ENCODE assay signal across 17 cellular contexts in the genomic region with DNA sequence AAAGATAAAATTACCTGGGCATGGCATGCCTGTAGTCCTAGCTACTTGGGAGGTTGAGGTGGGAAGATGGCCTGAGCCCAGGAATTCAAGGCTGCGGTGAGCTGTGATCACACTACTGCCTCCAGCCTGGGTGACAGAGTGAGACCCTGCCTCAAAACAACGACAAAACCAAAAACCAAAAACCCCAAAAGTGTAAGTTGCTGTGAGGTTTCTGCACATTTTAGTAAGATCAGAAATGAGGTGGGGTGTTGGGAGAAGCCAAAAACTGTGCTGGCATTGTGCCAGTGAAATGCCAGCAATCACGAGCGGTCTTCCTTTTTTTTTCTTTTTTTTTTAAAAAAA.
DNase-seq lines count a peak whose midpoint lies in the region; ATAC-seq, FAIRE-seq and TF ChIP-seq lines count a peak whose summit lies in the region.
"Had no signal": no experiment of that assay in that cellular context is flagged by ENCODE, and none has a peak within 500 bp of the region (broad histone marks: within the 10 kb centered on the region; RNA-seq: fewer than 3 reads in every experiment).

No MANE protein-coding gene starts in this region.

- FAIRE-seq in HepG2 (lab: Jason Lieb, UNC) = no peak

- in situ Hi-C loops in HepG2 (cut with HindIII; ENCODE audit: extremely low pct_ligation_motif_present, low pct_unique_long_range_greater_than_20kb) = no loop called here

- 63% methylated on average over 4 of the region's 4 CpGs for WGBS in HepG2 (ENCODE audit: low lambda C conversion rate)
- WGBS in right lobe of liver (ENCODE audit: insufficient coverage, low coverage, low lambda C conversion rate, missing lambda C conversion rate) = 66% methylated on average over 3 of the region's 4 CpGs

- H3K36me3 ChIP-seq in HepG2 (replicated peaks in 1 of 2; ENCODE audit: control insufficient read depth in 1 of 2, insufficient read depth in 2 of 2, low read length in 2 of 2) (no peaks in the 10 kb centered on the region), right lobe of liver (no peaks in the 10 kb centered on the region), osteoblast (ENCODE audit: insufficient read depth, low read length) (no peaks in the 10 kb centered on the region)
- H3K36me3 ChIP-seq: neutrophil, uterus had no signal

- intact Hi-C loops in HepG2 (cut with micrococcal nuclease; ENCODE audit: unreplicated experiment) (no loop called here), right lobe of liver (cut with DNase I) (no loop called here)

- H3K79me2 ChIP-seq in HepG2 (ENCODE audit: insufficient read depth, low read length) (no peaks in the 10 kb centered on the region), osteoblast (ENCODE audit: insufficient read depth, low read length) (peaks cover 5% of the 10 kb centered on the region)

- no peaks in the 10 kb centered on the region for H3K27me3 ChIP-seq in HepG2 (ENCODE audit: control insufficient read depth in 1 of 2, insufficient read depth in 2 of 2, low read length in 2 of 2)
- H3K27me3 ChIP-seq in right lobe of liver = no peaks in the 10 kb centered on the region
- no peaks in the 10 kb centered on the region for H3K27me3 ChIP-seq in osteoblast (ENCODE audit: insufficient read depth, low read length)
- H3K27me3 ChIP-seq: BLaER1 treated with 17β-estradiol and CSF1 and Interleukin-3, amounts not matched to agents 10 nM and 100 nM; uterus had no signal

- H3K9me3 ChIP-seq in HepG2 (ENCODE audit: low read length) = no peaks in the 10 kb centered on the region
- no peaks in the 10 kb centered on the region for H3K9me3 ChIP-seq in right lobe of liver
- no peaks in the 10 kb centered on the region for H3K9me3 ChIP-seq in osteoblast (ENCODE audit: low read depth, low read length)
- H3K9me3 ChIP-seq: neutrophil, uterus had no signal

- peaks cover 17% of the 10 kb centered on the region for H3K4me1 ChIP-seq in HepG2 (ENCODE audit: insufficient read depth, low read length)
- peaks cover 0 to 10% (median 0%) of the 10 kb centered on the region in 4 donors for H3K4me1 ChIP-seq in right lobe of liver
- peaks cover 34% of the 10 kb centered on the region for H3K4me1 ChIP-seq in osteoblast (ENCODE audit: insufficient read depth, low read length)

- ATAC-seq in HepG2 (no peak), right lobe of liver (no peak), GM21825 (IDR thresholded peaks at IDR 0.05; ENCODE audit: unreplicated experiment) (no peak)

- no peak for TF ChIP-seq EP300 in HepG2 (IDR thresholded peaks at IDR 0.05; ENCODE audit: low read depth in 2 of 2, low read length in 2 of 2)
- no peak for TF ChIP-seq EP300 in HepG2 (CRISPR knock-in tag; IDR thresholded peaks at IDR 0.05; ENCODE audit: borderline replicate concordance)

- no peak overlapping the region for H3K9ac ChIP-seq in HepG2 (ENCODE audit: insufficient read depth, low read depth, low read length)
- H3K9ac ChIP-seq: BLaER1 treated with 17β-estradiol and CSF1 and Interleukin-3, amounts not matched to agents 10 nM and 100 nM had no signal

- H3K4me3 ChIP-seq in HepG2 (replicated peaks in 1 of 3; ENCODE audit: insufficient read depth in 1 of 3, low read depth in 2 of 3, low read length in 3 of 3) (no peak overlapping the region), right lobe of liver (no peak overlapping the region), osteoblast (ENCODE audit: insufficient read depth, low read length) (no peak overlapping the region)
- H3K4me3 ChIP-seq: BLaER1 treated with 17β-estradiol and CSF1 and Interleukin-3, amounts not matched to agents 10 nM and 100 nM; lung; uterus had no signal

- H4K20me1 ChIP-seq in HepG2 (ENCODE audit: insufficient read depth, low read length) (no peaks in the 10 kb centered on the region), osteoblast (ENCODE audit: insufficient read depth, low read length) (no peaks in the 10 kb centered on the region)

- BruUV-seq in HepG2 (replicated peaks; lab: Mats Ljungman, UMichigan) = no TSS peak

- no peak for TF ChIP-seq RAD21 in HepG2 (CRISPR knock-in tag; IDR thresholded peaks at IDR 0.05)

- H3K27ac ChIP-seq in HepG2 (ENCODE audit: extremely low read length, insufficient read depth, low read length) (no peak overlapping the region), right lobe of liver (no peak overlapping the region), cingulate gyrus (ENCODE audit: low read depth, low read length) (peak overlapping the region; percentile 91), osteoblast (ENCODE audit: low read depth, low read length) (peak overlapping the region; percentile 66)
- H3K27ac ChIP-seq: BLaER1 treated with 17β-estradiol and CSF1 and Interleukin-3, amounts not matched to agents 10 nM and 100 nM; epithelial cell of prostate; neutrophil had no signal

- POLR2A ChIA-PET in HepG2 (lab: Yijun Ruan, JAX) = no interaction called here

- DNase-seq in HepG2 (ENCODE audit: low spot score) (no peak), right lobe of liver (no peak), osteoblast (ENCODE audit: insufficient read length, low spot score, missing footprints) (no peak), hypothalamus (lab: John Stamatoyannopoulos, UW) (no peak), NCI-H82 (lab: John Stamatoyannopoulos, UW) (no peak), NCI-H2196 (lab: John Stamatoyannopoulos, UW; ENCODE audit: unreplicated experiment) (no peak)
- DNase-seq: activated naive CD4-positive, alpha-beta T cell; central memory CD4-positive, alpha-beta T cell; KBM-7; NCI-H526 treated with DMSO at 0.1 percent for 48 hours had no signal

- TF ChIP-seq POLR2A in HepG2 (IDR thresholded peaks at IDR 0.05; ENCODE audit: insufficient read depth in 1 of 2, low read depth in 2 of 2, low read length in 2 of 2) (no peak), right lobe of liver (IDR thresholded peaks at IDR 0.05) (no peak)

- H2AFZ ChIP-seq in HepG2 (ENCODE audit: low read length) (no peak overlapping the region), osteoblast (ENCODE audit: low read length) (no peak overlapping the region)

- TF ChIP-seq CTCF in HepG2 (CRISPR knock-in tag; IDR thresholded peaks at IDR 0.05) (no peak), right lobe of liver (IDR thresholded peaks at IDR 0.05) (no peak), osteoblast (IDR thresholded peaks at IDR 0.05; ENCODE audit: extremely low read depth, low read depth, low read length) (no peak)

- no peak overlapping the region for H3K4me2 ChIP-seq in HepG2 (ENCODE audit: low read depth, low read length)
- H3K4me2 ChIP-seq in osteoblast (ENCODE audit: insufficient read depth, low read length) = peak overlapping the region; percentile 91

- CTCF ChIA-PET in HepG2 (lab: Yijun Ruan, JAX; ENCODE audit: low intra/inter-chr PET ratio, low total read pairs) = no interaction called here

TF ChIP-seq in HepG2, 621 proteins besides CTCF, POLR2A, EP300 and RAD21:
- TF ChIP-seq LCORL (IDR thresholded peaks at IDR 0.05) (peak; percentile 79), LCORL (CRISPR knock-in tag; IDR thresholded peaks at IDR 0.05) (no peak), GTF2F1 (IDR thresholded peaks at IDR 0.05; ENCODE audit: low read length) (no peak), PAF1 (CRISPR knock-in tag; IDR thresholded peaks at IDR 0.05) (no peak), ZNF326 (CRISPR knock-in tag; IDR thresholded peaks at IDR 0.05; ENCODE audit: borderline replicate concordance) (no peak), ZNF143 (CRISPR knock-in tag; IDR thresholded peaks at IDR 0.05) (no peak)
- TF ChIP-seq, protein P1, sequence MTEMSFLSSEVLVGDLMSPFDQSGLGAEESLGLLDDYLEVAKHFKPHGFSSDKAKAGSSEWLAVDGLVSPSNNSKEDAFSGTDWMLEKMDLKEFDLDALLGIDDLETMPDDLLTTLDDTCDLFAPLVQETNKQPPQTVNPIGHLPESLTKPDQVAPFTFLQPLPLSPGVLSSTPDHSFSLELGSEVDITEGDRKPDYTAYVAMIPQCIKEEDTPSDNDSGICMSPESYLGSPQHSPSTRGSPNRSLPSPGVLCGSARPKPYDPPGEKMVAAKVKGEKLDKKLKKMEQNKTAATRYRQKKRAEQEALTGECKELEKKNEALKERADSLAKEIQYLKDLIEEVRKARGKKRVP (CRISPR knock-in tag; IDR thresholded peaks at IDR 0.05) = no peak

Comparison
In these comparisons a context has a peak if more than half of its experiments do, and no peak if none do; other contexts are left out.
1. H3K27ac ChIP-seq: peak in cingulate gyrus (single experiment) and osteoblast (single experiment); none in HepG2 (single experiment) and right lobe of liver (0 of 3).